ENCODE assay signal across 24 cellular contexts in genomic region chr11:118961591-118961990, GRCh38. TPM values are rescaled to one million over a fixed set of nuclear protein-coding genes. Genes with fewer than 3 reads are reported as not detected.
"Had no signal": no experiment of that assay in that cellular context is flagged by ENCODE, and none has a peak within 500 bp of the region (broad histone marks: within the 10 kb centered on the region; RNA-seq: fewer than 3 reads in every experiment).

No MANE protein-coding gene starts in this region.

- H3K27me3 Mint-ChIP-seq: activated naive CD8-positive, alpha-beta T cell treated with anti-CD3 and anti-CD28 coated beads, Interleukin-2, amount 50 U/mL, for 24 hours had no signal

- ATAC-seq: activated naive CD8-positive, alpha-beta T cell treated with anti-CD3 and anti-CD28 coated beads, Interleukin-2, amount 50 U/mL, for 24 hours; activated T-cell treated with anti-CD3 and anti-CD28 coated beads, Interleukin-2, amount 50 U/mL, for 4 hours; gastroesophageal sphincter; heart right ventricle had no signal

- H3K27ac ChIP-seq: brain microvascular endothelial cell, gastroesophageal sphincter, heart right ventricle, stomach had no signal

- H3K9me3 ChIP-seq: gastroesophageal sphincter, heart right ventricle, stomach had no signal

- H3K4me1 Mint-ChIP-seq: activated naive CD4-positive, alpha-beta T cell treated with anti-CD3 and anti-CD28 coated beads, Interleukin-2, amount 10 ng/mL, durations not matched to agents 7 days and 5 days had no signal

- H3K9me3 Mint-ChIP-seq: activated naive CD4-positive, alpha-beta T cell treated with anti-CD3 and anti-CD28 coated beads, Interleukin-2, amount 10 ng/mL, durations not matched to agents 7 days and 5 days; activated naive CD8-positive, alpha-beta T cell treated with anti-CD3 and anti-CD28 coated beads, Interleukin-2, amount 50 U/mL, for 24 hours; activated T-cell treated with anti-CD3 and anti-CD28 coated beads, Interleukin-2, amount 50 U/mL, for 4 hours; nephron progenitor cell; type B pancreatic cell had no signal

- H3K27ac Mint-ChIP-seq: activated naive CD4-positive, alpha-beta T cell treated with anti-CD3 and anti-CD28 coated beads, Interleukin-2, amount 10 ng/mL, durations not matched to agents 7 days and 5 days; activated naive CD8-positive, alpha-beta T cell treated with anti-CD3 and anti-CD28 coated beads, Interleukin-2, amount 50 U/mL, for 24 hours; nephron progenitor cell; progenitor cell of endocrine pancreas; type B pancreatic cell had no signal

- H3K36me3 Mint-ChIP-seq: activated naive CD4-positive, alpha-beta T cell treated with anti-CD3 and anti-CD28 coated beads, Interleukin-2, amount 10 ng/mL, durations not matched to agents 7 days and 5 days; type B pancreatic cell had no signal

- DNase-seq: activated CD4-positive, alpha-beta T cell treated with anti-CD3 and anti-CD28 coated beads, Interleukin-2, amount 50 U/mL, for 1 hour; activated CD4-positive, CD25-positive, alpha-beta regulatory T cell treated with anti-CD3 and anti-CD28 coated beads, Interleukin-2, amount 50 U/mL, for 72 hours; activated CD8-positive, alpha-beta memory T cell treated with anti-CD3 and anti-CD28 coated beads, Interleukin-2, amount 50 U/mL, for 4 hours; activated naive CD4-positive, alpha-beta T cell treated with anti-CD3 and anti-CD28 coated beads, Interleukin-2, amount 10 ng/mL, durations not matched to agents 7 days and 5 days; activated naive CD8-positive, alpha-beta T cell treated with anti-CD3 and anti-CD28 coated beads, Interleukin-2, amount 50 U/mL, for 24 hours; activated T-cell treated with anti-CD3 and anti-CD28 coated beads, Interleukin-2, amount 50 U/mL, for 4 hours; brain microvascular endothelial cell; central memory CD4-positive, alpha-beta T cell; heart right ventricle; nephron progenitor cell; stimulated activated CD4-positive, alpha-beta T cell treated with anti-CD3 and anti-CD28 coated beads, Interleukin-15, amount 100 ng/mL, for 24 hours; stimulated activated CD4-positive, alpha-beta T cell treated with anti-CD3 and anti-CD28 coated beads, Interleukin-2, amount 100 ng/mL, for 48 hours; stomach; T1000 had no signal

- H3K4me3 Mint-ChIP-seq: activated naive CD4-positive, alpha-beta T cell treated with anti-CD3 and anti-CD28 coated beads, Interleukin-2, amount 10 ng/mL, durations not matched to agents 7 days and 5 days; activated naive CD8-positive, alpha-beta T cell treated with anti-CD3 and anti-CD28 coated beads, Interleukin-2, amount 50 U/mL, for 24 hours; activated T-cell treated with anti-CD3 and anti-CD28 coated beads, Interleukin-2, amount 50 U/mL, for 4 hours; nephron progenitor cell; type B pancreatic cell had no signal

- H3K36me3 ChIP-seq: brain microvascular endothelial cell, gastroesophageal sphincter, heart right ventricle, stomach had no signal

- H3K4me3 ChIP-seq: gastroesophageal sphincter, heart right ventricle, lung, stomach had no signal

RNA-seq across cellular contexts. Expression of gene UPK2, which starts 5.5 kb away (rescaled TPM):
- total RNA-seq: activated T-cell treated with anti-CD3 and anti-CD28 coated beads, Interleukin-2, amount 50 U/mL, for 4 hours; aorta; gastroesophageal sphincter; heart right ventricle; lung; osteoblast; skeletal muscle tissue; stomach; T-helper 1 cell treated with Interleukin-12 subunit alpha and Interleukin-12 subunit beta and Interleukin-4 antibody, amounts not matched to agents 30 ng/mL and 1 ng/mL, for 36 hours; temporal lobe had no signal
- polyA plus RNA-seq: aorta had no signal

RNA-seq across cellular contexts. Expression of gene FOXR1, which starts 10.0 kb away (rescaled TPM):
- total RNA-seq: activated T-cell treated with anti-CD3 and anti-CD28 coated beads, Interleukin-2, amount 50 U/mL, for 4 hours; aorta; gastroesophageal sphincter; heart right ventricle; lung; osteoblast; progenitor cell of endocrine pancreas; skeletal muscle tissue; stomach; T-helper 1 cell treated with Interleukin-12 subunit alpha and Interleukin-12 subunit beta and Interleukin-4 antibody, amounts not matched to agents 30 ng/mL and 1 ng/mL, for 36 hours; temporal lobe had no signal
- polyA plus RNA-seq: aorta, esophagus, heart right ventricle, lung, stomach had no signal
